Comparison of ENCODE assay signal across 13 cellular contexts in genomic region chr2:120686511-120687168, GRCh38. TPM values are rescaled to one million over a fixed set of nuclear protein-coding genes. Genes with fewer than 3 reads are reported as not detected.
DNase-seq lines count a peak whose midpoint lies in the region; ATAC-seq and TF ChIP-seq lines count a peak whose summit lies in the region.
"Had no signal": no experiment of that assay in that cellular context is flagged by ENCODE, and none has a peak within 500 bp of the region (broad histone marks: within the 10 kb centered on the region; RNA-seq: fewer than 3 reads in every experiment).

No MANE protein-coding gene starts in this region.

- H3K4me2 ChIP-seq in smooth muscle cell, result no peak overlapping the region

- 87% methylated on average over 16 of the region's 16 CpGs for WGBS in smooth muscle cell (ENCODE audit: low lambda C conversion rate)

- H3K4me3 Mint-ChIP-seq in activated naive CD4-positive, alpha-beta T cell treated with anti-CD3 and anti-CD28 coated beads, Interleukin-2, amount 10 ng/mL, durations not matched to agents 7 days and 5 days, result no peak overlapping the region
- no peak overlapping the region for H3K4me3 Mint-ChIP-seq in stimulated activated naive B cell treated with anti-CD40 and anti-IgM and Interleukin-4, amounts not matched to agents 10 μg/mL and 1 μg/mL and 100 μg/mL, for 72 hours

- no peak for ATAC-seq in stimulated activated naive B cell treated with anti-CD40 and anti-IgM and Interleukin-4, amounts not matched to agents 10 μg/mL and 1 μg/mL and 100 μg/mL, for 72 hours (replicated peaks)
- ATAC-seq in GM21423 (IDR thresholded peaks at IDR 0.05; ENCODE audit: unreplicated experiment), result no peak
- ATAC-seq in HG03565 (IDR thresholded peaks at IDR 0.05; ENCODE audit: unreplicated experiment), result no peak

- TF ChIP-seq POLR2A in NB4 (IDR thresholded peaks at IDR 0.05; ENCODE audit: extremely low read depth, insufficient read length) (no peak), erythroblast (IDR thresholded peaks at IDR 0.05; ENCODE audit: low read length) (no peak)

- no peaks in the 10 kb centered on the region for H3K36me3 ChIP-seq in smooth muscle cell (ENCODE audit: low read depth)
- H3K36me3 ChIP-seq: heart right ventricle had no signal

- H3K9ac ChIP-seq in smooth muscle cell (ENCODE audit: low read depth), result no peak overlapping the region

- no peaks in the 10 kb centered on the region for H3K9me3 ChIP-seq in smooth muscle cell (replicated peaks; ENCODE audit: low read depth)
- H3K9me3 ChIP-seq: heart right ventricle had no signal

- no peaks in the 10 kb centered on the region for H3K27me3 ChIP-seq in smooth muscle cell (ENCODE audit: low read depth)

- no peaks in the 10 kb centered on the region for H4K20me1 ChIP-seq in smooth muscle cell (ENCODE audit: low read depth)

- CTCF ChIA-PET in activated naive CD4-positive, alpha-beta T cell treated with anti-CD3 and anti-CD28 coated beads, Interleukin-2, amount 10 ng/mL, durations not matched to agents 7 days and 5 days (lab: Charles Lee), result interaction anchor here (1.1 to 2.8 kb wide), 2 partner anchors 9 to 11 kb away, joined by 3 to 8 read pairs; no protein-coding TSS in a partner anchor

- H3K27ac Mint-ChIP-seq in activated naive CD4-positive, alpha-beta T cell treated with anti-CD3 and anti-CD28 coated beads, Interleukin-2, amount 10 ng/mL, durations not matched to agents 7 days and 5 days, result no peak overlapping the region
- H3K27ac Mint-ChIP-seq in stimulated activated naive B cell treated with anti-CD40 and anti-IgM and Interleukin-4, amounts not matched to agents 10 μg/mL and 1 μg/mL and 100 μg/mL, for 72 hours, result no peak overlapping the region

- H3K4me3 ChIP-seq in NB4 (ENCODE audit: low read depth, low read length), result no peak overlapping the region
- H3K4me3 ChIP-seq in smooth muscle cell, result no peak overlapping the region
- H3K4me3 ChIP-seq: heart right ventricle had no signal

- peak; percentile 60 for TF ChIP-seq CTCF in NB4 (IDR thresholded peaks at IDR 0.05; ENCODE audit: low read depth, low read length)
- peak; percentile 47 for TF ChIP-seq CTCF in smooth muscle cell (IDR thresholded peaks at IDR 0.05; ENCODE audit: borderline replicate concordance, insufficient read depth, poor library complexity, severe bottlenecking)

- no peaks in the 10 kb centered on the region for H3K79me2 ChIP-seq in smooth muscle cell (ENCODE audit: low read depth)

- no peak overlapping the region for H2AFZ ChIP-seq in smooth muscle cell (ENCODE audit: low read depth)

- no peaks in the 10 kb centered on the region for H3K9me3 Mint-ChIP-seq in activated naive CD4-positive, alpha-beta T cell treated with anti-CD3 and anti-CD28 coated beads, Interleukin-2, amount 10 ng/mL, durations not matched to agents 7 days and 5 days
- peaks cover 0 to 5% of the 10 kb centered on the region in 2 donors for H3K9me3 Mint-ChIP-seq in stimulated activated naive B cell treated with anti-CD40 and anti-IgM and Interleukin-4, amounts not matched to agents 10 μg/mL and 1 μg/mL and 100 μg/mL, for 72 hours

- H3K4me1 ChIP-seq in smooth muscle cell (ENCODE audit: low read depth), result no peaks in the 10 kb centered on the region
- H3K4me1 ChIP-seq: heart right ventricle had no signal

- H3F3A ChIP-seq in smooth muscle cell (ENCODE audit: low read depth), result no peaks in the 10 kb centered on the region

- H3K36me3 Mint-ChIP-seq in activated naive CD4-positive, alpha-beta T cell treated with anti-CD3 and anti-CD28 coated beads, Interleukin-2, amount 10 ng/mL, durations not matched to agents 7 days and 5 days, result no peaks in the 10 kb centered on the region
- H3K36me3 Mint-ChIP-seq in stimulated activated naive B cell treated with anti-CD40 and anti-IgM and Interleukin-4, amounts not matched to agents 10 μg/mL and 1 μg/mL and 100 μg/mL, for 72 hours, result no peaks in the 10 kb centered on the region

- no peaks in the 10 kb centered on the region for H3K4me1 Mint-ChIP-seq in activated naive CD4-positive, alpha-beta T cell treated with anti-CD3 and anti-CD28 coated beads, Interleukin-2, amount 10 ng/mL, durations not matched to agents 7 days and 5 days
- H3K4me1 Mint-ChIP-seq in stimulated activated naive B cell treated with anti-CD40 and anti-IgM and Interleukin-4, amounts not matched to agents 10 μg/mL and 1 μg/mL and 100 μg/mL, for 72 hours, result no peaks in the 10 kb centered on the region

- no peak overlapping the region for H3K27ac ChIP-seq in smooth muscle cell (ENCODE audit: low read depth)
- H3K27ac ChIP-seq: heart right ventricle had no signal

- DNase-seq in activated naive CD4-positive, alpha-beta T cell treated with anti-CD3 and anti-CD28 coated beads, Interleukin-2, amount 10 ng/mL, durations not matched to agents 7 days and 5 days, result peak; percentile 20
- no peak for DNase-seq in activated naive CD4-positive, alpha-beta T cell treated with anti-CD3 and anti-CD28 coated beads, Interleukin-2, amount 50 U/mL, for 16 hours
- DNase-seq in NB4 (ENCODE audit: low read depth), result no peak
- DNase-seq in erythroblast (lab: John Stamatoyannopoulos, UW), result peak; percentile 12 to 23
- no peak for DNase-seq in smooth muscle cell (lab: John Stamatoyannopoulos, UW; ENCODE audit: unreplicated experiment)
- no peak for DNase-seq in stimulated activated naive B cell treated with anti-CD40 and anti-IgM and Interleukin-4, amounts not matched to agents 10 μg/mL and 1 μg/mL and 100 μg/mL, for 72 hours
- DNase-seq: central memory CD4-positive, alpha-beta T cell; heart right ventricle; OCI-M1; small intestine; T1000 had no signal

- H3K27me3 Mint-ChIP-seq in activated naive CD4-positive, alpha-beta T cell treated with anti-CD3 and anti-CD28 coated beads, Interleukin-2, amount 10 ng/mL, durations not matched to agents 7 days and 5 days, result peaks cover 21% of the 10 kb centered on the region
- peaks cover 28 to 46% of the 10 kb centered on the region in 2 donors for H3K27me3 Mint-ChIP-seq in stimulated activated naive B cell treated with anti-CD40 and anti-IgM and Interleukin-4, amounts not matched to agents 10 μg/mL and 1 μg/mL and 100 μg/mL, for 72 hours

RNA-seq across cellular contexts. Expression of gene GLI2, which starts 49.0 kb away (rescaled TPM):
- 10.4 and 10.6 TPM in 2 replicates for total RNA-seq in smooth muscle cell
- 9.4 and 10.4 TPM in 2 replicates for polyA plus RNA-seq in smooth muscle cell

Comparison
In these comparisons a context has a peak if more than half of its experiments do, and no peak if none do; other contexts are left out.
1. DNase-seq: peak in activated naive CD4-positive, alpha-beta T cell treated with anti-CD3 and anti-CD28 coated beads, Interleukin-2, amount 10 ng/mL, durations not matched to agents 7 days and 5 days (single experiment) and erythroblast (2 of 2); none in activated naive CD4-positive, alpha-beta T cell treated with anti-CD3 and anti-CD28 coated beads, Interleukin-2, amount 50 U/mL, for 16 hours (single experiment), NB4 (single experiment), smooth muscle cell (single experiment) and stimulated activated naive B cell treated with anti-CD40 and anti-IgM and Interleukin-4, amounts not matched to agents 10 μg/mL and 1 μg/mL and 100 μg/mL, for 72 hours (single experiment).